Comparison of ENCODE assay signal across 12 cellular contexts in the genomic region with DNA sequence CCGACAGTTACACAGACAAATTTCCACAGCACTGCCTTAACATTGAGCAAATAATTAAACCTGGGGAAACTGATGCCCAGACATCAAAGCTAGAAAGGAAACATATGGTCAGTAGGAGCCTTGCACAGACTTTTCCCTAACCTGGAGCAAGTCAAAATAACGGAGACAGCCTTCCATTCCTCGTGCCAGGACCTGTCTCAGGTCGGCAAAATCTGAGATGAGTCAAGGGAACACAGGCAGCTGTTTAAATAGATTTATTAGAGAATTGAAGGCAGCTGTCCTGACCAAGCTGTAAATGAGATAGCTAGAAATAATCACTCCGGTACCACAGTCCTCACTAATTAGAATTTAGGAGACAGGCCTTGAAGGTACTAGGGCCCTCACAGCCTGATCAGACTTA.
DNase-seq lines count a peak whose midpoint lies in the region; ATAC-seq and TF ChIP-seq lines count a peak whose summit lies in the region.
"Had no signal": no experiment of that assay in that cellular context is flagged by ENCODE, and none has a peak within 500 bp of the region (broad histone marks: within the 10 kb centered on the region; RNA-seq: fewer than 3 reads in every experiment).

No MANE protein-coding gene starts in this region.

- peaks cover 0 to 1% (median 0%) of the 10 kb centered on the region in 4 donors for H3K4me1 Mint-ChIP-seq in CD4-positive, alpha-beta memory T cell

- no peaks in the 10 kb centered on the region for H3K36me3 Mint-ChIP-seq in CD4-positive, alpha-beta memory T cell
- H3K36me3 Mint-ChIP-seq: CD8-positive, alpha-beta T cell had no signal

- H3K27me3 Mint-ChIP-seq in CD4-positive, alpha-beta memory T cell = peaks cover 13 to 32% of the 10 kb centered on the region in 2 donors

- ATAC-seq in Right ventricle myocardium superior (ENCODE audit: poor library complexity) (no peak), PC-3 (no peak; the same call in 1 of the 2 replicates), foreskin keratinocyte (peak; percentile 69)
- ATAC-seq: CD8-positive, alpha-beta T cell had no signal

- no peak overlapping the region for H3K4me3 Mint-ChIP-seq in CD4-positive, alpha-beta memory T cell
- H3K4me3 Mint-ChIP-seq: CD8-positive, alpha-beta T cell had no signal

- WGBS in spleen, 5 donors = 75 to 88% (median 83%) methylated on average over 5 of the region's 5 CpGs

- DNase-seq in right atrium auricular region (ENCODE audit: low spot score) (peak; percentile 18), Right ventricle myocardium superior (no peak), PC-3 (peak; percentile 21), foreskin keratinocyte (peak; percentile 47 to 66), spleen (no peak), DMS79 treated with DMSO at 0.1 percent for 48 hours (lab: John Stamatoyannopoulos, UW) (no peak)
- no peak for DNase-seq in CD4-positive, alpha-beta memory T cell
- DNase-seq: BE2C; CD8-positive, alpha-beta T cell; Karpas-422; NCI-H2081 treated with DMSO at 0.1 percent for 48 hours; NCI-H345 had no signal

- peaks cover 0 to 3% (median 0%) of the 10 kb centered on the region in 8 donors for H3K9me3 Mint-ChIP-seq in CD4-positive, alpha-beta memory T cell
- H3K9me3 Mint-ChIP-seq: CD8-positive, alpha-beta T cell had no signal

- H3K4me3 ChIP-seq in right atrium auricular region = no peak overlapping the region
- H3K4me3 ChIP-seq in PC-3 (ENCODE audit: low read length) = no peak overlapping the region
- no peak overlapping the region for H3K4me3 ChIP-seq in CD4-positive, alpha-beta memory T cell (ENCODE audit: low read length in 2 of 2)
- no peak overlapping the region for H3K4me3 ChIP-seq in spleen

- no peaks in the 10 kb centered on the region for H3F3A ChIP-seq in PC-3 (ENCODE audit: low read length, unreplicated experiment)

- no peaks in the 10 kb centered on the region for H3K9me2 ChIP-seq in PC-3 (replicated peaks; ENCODE audit: low read length)

- H3K9ac ChIP-seq in PC-3 (ENCODE audit: low read length) = no peak overlapping the region

- H3K27ac Mint-ChIP-seq in CD4-positive, alpha-beta memory T cell = no peak overlapping the region
- H3K27ac Mint-ChIP-seq: CD8-positive, alpha-beta T cell had no signal

- no peaks in the 10 kb centered on the region for H4K20me1 ChIP-seq in PC-3 (ENCODE audit: low read length)

- TF ChIP-seq POLR2A in spleen (IDR thresholded peaks at IDR 0.05) = no peak

- H3K27ac ChIP-seq in right atrium auricular region (peak overlapping the region in 1 of 2 donors; percentile 33), PC-3 (ENCODE audit: low read length) (no peak overlapping the region), foreskin keratinocyte (no peak overlapping the region), spleen (peak overlapping the region in 1 of 8 donors; percentile 72)
- H3K27ac ChIP-seq in CD4-positive, alpha-beta memory T cell (ENCODE audit: low read depth, low read length) = no peak overlapping the region

- H3K27me3 ChIP-seq in right atrium auricular region (no peaks in the 10 kb centered on the region), PC-3 (ENCODE audit: low read length) (peaks cover 13% of the 10 kb centered on the region), foreskin keratinocyte (peaks cover 4% of the 10 kb centered on the region), spleen (replicated peaks in 1 of 7) (peaks cover 0 to 27% (median 0%) of the 10 kb centered on the region in 7 donors)
- H3K27me3 ChIP-seq in CD4-positive, alpha-beta memory T cell (ENCODE audit: insufficient read depth, low read length) = no peaks in the 10 kb centered on the region
- H3K27me3 ChIP-seq: BE2C had no signal

- H3K9me3 ChIP-seq in right atrium auricular region (no peaks in the 10 kb centered on the region), PC-3 (ENCODE audit: low read length) (no peaks in the 10 kb centered on the region), spleen (no peaks in the 10 kb centered on the region)
- no peaks in the 10 kb centered on the region for H3K9me3 ChIP-seq in CD4-positive, alpha-beta memory T cell (ENCODE audit: control insufficient read depth in 1 of 2, low read length in 2 of 2)
- H3K9me3 ChIP-seq: BE2C had no signal

- no peaks in the 10 kb centered on the region for H3K36me3 ChIP-seq in right atrium auricular region
- no peaks in the 10 kb centered on the region for H3K36me3 ChIP-seq in PC-3 (ENCODE audit: low read depth, low read length)
- H3K36me3 ChIP-seq in CD4-positive, alpha-beta memory T cell (ENCODE audit: insufficient read depth, low read length) = no peaks in the 10 kb centered on the region
- H3K36me3 ChIP-seq in spleen = no peaks in the 10 kb centered on the region
- H3K36me3 ChIP-seq: BE2C had no signal

- H3K4me1 ChIP-seq in right atrium auricular region (peaks cover 0 to 9% of the 10 kb centered on the region in 2 donors), PC-3 (ENCODE audit: insufficient read depth, low read length) (peaks cover 30% of the 10 kb centered on the region), foreskin keratinocyte (peaks cover 27% of the 10 kb centered on the region), spleen (peaks cover 0 to 19% (median 6%) of the 10 kb centered on the region in 6 donors)
- no peaks in the 10 kb centered on the region for H3K4me1 ChIP-seq in CD4-positive, alpha-beta memory T cell (ENCODE audit: insufficient read depth, low read length)
- H3K4me1 ChIP-seq: BE2C had no signal

- CTCF ChIA-PET in PC-3 (lab: Charles Lee) = no interaction called here
- CTCF ChIA-PET in CD4-positive, alpha-beta memory T cell (lab: Charles Lee; ENCODE audit: partially characterized antibody) = no interaction called here

- intact Hi-C loops in Right ventricle myocardium superior (cut with DNase I) = no loop called here
- intact Hi-C loops in PC-3 (cut with micrococcal nuclease) = no loop called here
- intact Hi-C loops in CD4-positive, alpha-beta memory T cell (cut with micrococcal nuclease) = no loop called here
- intact Hi-C loops in spleen (cut with DNase I; ENCODE audit: low total_unique reads) = no loop called here

- POLR2A ChIA-PET in PC-3 (lab: Charles Lee; ENCODE audit: unreplicated experiment) = no interaction called here
- POLR2A ChIA-PET in CD4-positive, alpha-beta memory T cell (lab: Charles Lee; ENCODE audit: partially characterized antibody) = no interaction called here

- no peak overlapping the region for H2AFZ ChIP-seq in PC-3 (ENCODE audit: low read length)

- H3K79me2 ChIP-seq in PC-3 (ENCODE audit: low read length) = no peaks in the 10 kb centered on the region

- TF ChIP-seq CTCF in right atrium auricular region (IDR thresholded peaks at IDR 0.05) (no peak), PC-3 (conservative IDR thresholded peaks at IDR 0.05; ENCODE audit: low read depth, low read length) (no peak), foreskin keratinocyte (conservative IDR thresholded peaks at IDR 0.05) (no peak), spleen (IDR thresholded peaks at IDR 0.05 in 8 of 11, conservative IDR thresholded peaks at IDR 0.05 in 3 of 11) (no peak)

- BruUV-seq in PC-3 (replicated peaks; lab: Mats Ljungman, UMichigan) = no TSS peak

- no peak overlapping the region for H3K4me2 ChIP-seq in PC-3 (ENCODE audit: low read length)

Comparison
In these comparisons a context has a peak if more than half of its experiments do, and no peak if none do; other contexts are left out.
1. DNase-seq: peak in right atrium auricular region (single experiment), PC-3 (single experiment) and foreskin keratinocyte (2 of 2); none in Right ventricle myocardium superior (single experiment), CD4-positive, alpha-beta memory T cell (0 of 5), spleen (single experiment) and DMS79 treated with DMSO at 0.1 percent for 48 hours (single experiment).